Comparison of ENCODE assay signal across 9 cellular contexts in the genomic region with DNA sequence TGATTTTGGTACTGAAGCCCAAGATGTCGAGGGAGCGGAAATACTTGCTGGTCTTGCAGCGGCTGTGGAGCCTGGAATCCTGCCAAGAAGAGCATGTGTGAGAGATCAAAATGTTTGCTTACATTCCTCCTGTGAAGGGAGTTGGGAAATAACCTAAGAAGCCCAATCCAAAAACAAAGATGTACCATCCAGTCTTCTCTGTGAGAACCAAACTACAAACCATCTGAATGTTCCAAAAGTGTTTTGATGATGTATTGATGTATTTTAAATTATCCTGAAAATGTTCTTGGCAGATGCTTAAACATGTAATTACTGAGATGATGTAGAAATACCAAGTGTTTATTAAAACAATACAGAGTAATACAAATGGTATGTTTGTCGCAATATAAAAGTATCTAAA. TPM values are rescaled to one million over a fixed set of nuclear protein-coding genes. Genes with fewer than 3 reads are reported as not detected.
DNase-seq lines count a peak whose midpoint lies in the region; ATAC-seq and TF ChIP-seq lines count a peak whose summit lies in the region.
"Had no signal": no experiment of that assay in that cellular context is flagged by ENCODE, and none has a peak within 500 bp of the region (broad histone marks: within the 10 kb centered on the region; RNA-seq: fewer than 3 reads in every experiment).

No MANE protein-coding gene starts in this region.

- no peaks in the 10 kb centered on the region for H3K4me1 Mint-ChIP-seq in Caco-2 (ENCODE audit: low read depth, unreplicated experiment)

- ATAC-seq in left colon (peak; percentile 25), HG03457 (IDR thresholded peaks at IDR 0.05; ENCODE audit: unreplicated experiment) (no peak), GM21576 (IDR thresholded peaks at IDR 0.05; ENCODE audit: unreplicated experiment) (no peak)

- H3K27me3 ChIP-seq in breast epithelium (no peaks in the 10 kb centered on the region), transverse colon (no peaks in the 10 kb centered on the region), Caco-2 (replicated peaks; ENCODE audit: control insufficient read depth, insufficient read depth, low read length) (no peaks in the 10 kb centered on the region)

- DNase-seq in NCI-H1092 treated with DMSO at 0.1 percent for 48 hours (lab: John Stamatoyannopoulos, UW) (peak; percentile 3), NCI-H1092 (lab: John Stamatoyannopoulos, UW) (no peak), breast epithelium (ENCODE audit: low spot score in 2 of 2) (peak; percentile 62 to 66), left colon (peak; percentile 66 to 77), transverse colon (peak; percentile 76), Caco-2 (no peak)

- no peaks in the 10 kb centered on the region for H3K27me3 Mint-ChIP-seq in Caco-2 (ENCODE audit: insufficient read depth, unreplicated experiment)

- H3K27ac ChIP-seq in breast epithelium: no peak overlapping the region
- peak overlapping the region; percentile 62 to 77 (median 72) for H3K27ac ChIP-seq in transverse colon
- H3K27ac ChIP-seq: 22Rv1 had no signal

- 36 to 42% methylated on average over 4 of the region's 4 CpGs for WGBS in transverse colon (ENCODE audit: low coverage in 1 of 2), 2 donors

- peaks cover 0 to 11% of the 10 kb centered on the region in 2 donors for H3K9me3 ChIP-seq in breast epithelium
- peaks cover 0 to 3% of the 10 kb centered on the region in 2 donors for H3K9me3 ChIP-seq in transverse colon
- H3K9me3 ChIP-seq in Caco-2: no peaks in the 10 kb centered on the region

- POLR2A ChIA-PET in Caco-2 (lab: Charles Lee): no interaction called here

- no peaks in the 10 kb centered on the region for H3K36me3 Mint-ChIP-seq in Caco-2 (ENCODE audit: insufficient read depth, unreplicated experiment)

- H3K36me3 ChIP-seq in breast epithelium (no peaks in the 10 kb centered on the region), transverse colon (no peaks in the 10 kb centered on the region), Caco-2 (ENCODE audit: control insufficient read depth, insufficient read depth, low read length) (no peaks in the 10 kb centered on the region)

- no peak for TF ChIP-seq CTCF in breast epithelium (IDR thresholded peaks at IDR 0.05)
- no peak for TF ChIP-seq CTCF in transverse colon (IDR thresholded peaks at IDR 0.05)
- no peak for TF ChIP-seq CTCF in Caco-2 (IDR thresholded peaks at IDR 0.05; ENCODE audit: insufficient read depth in 1 of 2, low read depth in 1 of 2, low read length in 1 of 2, severe bottlenecking in 1 of 2, unreplicated experiment in 1 of 2)

- no peak overlapping the region for H3K27ac Mint-ChIP-seq in Caco-2 (ENCODE audit: unreplicated experiment)

- H3K4me3 ChIP-seq in breast epithelium: no peak overlapping the region
- H3K4me3 ChIP-seq in transverse colon: no peak overlapping the region
- no peak overlapping the region for H3K4me3 ChIP-seq in Caco-2 (ENCODE audit: low read depth, low read length)

- peak; percentile 57 for TF ChIP-seq EP300 in transverse colon (IDR thresholded peaks at IDR 0.05; ENCODE audit: low read depth)

- no peak overlapping the region for H3K4me3 Mint-ChIP-seq in Caco-2 (ENCODE audit: unreplicated experiment)

- TF ChIP-seq POLR2A in breast epithelium (IDR thresholded peaks at IDR 0.05) (no peak), transverse colon (IDR thresholded peaks at IDR 0.05) (no peak)

- no TSS peak for BruUV-seq in Caco-2 (replicated peaks; lab: Mats Ljungman, UMichigan)

- intact Hi-C loops in breast epithelium (cut with DNase I; ENCODE audit: low total_unique reads) (no loop called here), left colon (cut with DNase I, micrococcal nuclease) (no loop called here), transverse colon (cut with DNase I; ENCODE audit: low total_unique reads) (no loop called here), Caco-2 (cut with micrococcal nuclease; ENCODE audit: unreplicated experiment) (no loop called here)

- CTCF ChIA-PET in Caco-2 (lab: Charles Lee): no interaction called here

- H3K4me1 ChIP-seq in breast epithelium (no peaks in the 10 kb centered on the region), transverse colon (peaks cover 0 to 4% (median 2%) of the 10 kb centered on the region in 4 donors), Caco-2 (no peaks in the 10 kb centered on the region)

- in situ Hi-C loops in transverse colon (cut with MboI; ENCODE audit: low pct_ligation_motif_present in 1 of 4, low pct_unique_long_range_greater_than_20kb in 1 of 4, low sequenced_read_pairs in 3 of 4): no loop called here

- peaks cover 8% of the 10 kb centered on the region for H3K9me3 Mint-ChIP-seq in Caco-2 (ENCODE audit: unreplicated experiment)

RNA-seq across cellular contexts. Expression of gene ADH1A, which starts 10.1 kb away (rescaled TPM):
- total RNA-seq in breast epithelium (1 to 10 TPM in 1 of 3 donors, under 1 TPM in 1, not detected in 1; 0.66 to 2.3 TPM), left colon (1 to 10 TPM in 1 of 2 donors, under 1 TPM in 1; 0.49 to 1.0 TPM), transverse colon (not detected), Caco-2 (2022) (not detected in 2 replicates)

RNA-seq across cellular contexts. Expression of gene ADH1B, which starts 20.3 kb away (rescaled TPM):
- 1,000 to 10,000 TPM in 2 of 3 donors, 100 to 1,000 TPM in 1; 631 to 5,080 (median 1,871) TPM for total RNA-seq in breast epithelium
- 100 to 1,000 TPM; 156 to 174 TPM for total RNA-seq in left colon
- 100 to 1,000 TPM in 2 of 4 donors, 10 to 100 TPM in 2; 64.3 to 318 (median 114) TPM for total RNA-seq in transverse colon
- 0.30 TPM in 1 of 2 replicates, not detected in the other for total RNA-seq in Caco-2 (2022)

RNA-seq across cellular contexts. Expression of gene ADH1C, which starts 51.6 kb away (rescaled TPM):
- total RNA-seq in breast epithelium (10 to 100 TPM in 2 of 3 donors, 1 to 10 TPM in 1; 8.8 to 50.1 (median 31.8) TPM), left colon (100 to 1,000 TPM; 259 to 373 TPM), transverse colon (100 to 1,000 TPM in 2 of 4 donors, 10 to 100 TPM in 2; 28.1 to 496 (median 231) TPM), Caco-2 (2022) (0.23 and 0.63 TPM in 2 replicates)

Comparison
In these comparisons a context has a peak if more than half of its experiments do, and no peak if none do; other contexts are left out.
1. DNase-seq: peak in NCI-H1092 treated with DMSO at 0.1 percent for 48 hours (single experiment), breast epithelium (2 of 2), left colon (2 of 2) and transverse colon (single experiment); none in NCI-H1092 (single experiment) and Caco-2 (0 of 2).
2. H3K27ac ChIP-seq: peak in transverse colon (4 of 4); none in breast epithelium (0 of 2).
3. RNA of gene ADH1B, which starts 20.3 kb away (total RNA-seq): 631 to 5,080 TPM in breast epithelium, 156 to 174 TPM in left colon and 64.3 to 318 TPM in transverse colon; 0.30 TPM in Caco-2; every median in the first group is over 10 times any median in the second.